In the genomic region with DNA sequence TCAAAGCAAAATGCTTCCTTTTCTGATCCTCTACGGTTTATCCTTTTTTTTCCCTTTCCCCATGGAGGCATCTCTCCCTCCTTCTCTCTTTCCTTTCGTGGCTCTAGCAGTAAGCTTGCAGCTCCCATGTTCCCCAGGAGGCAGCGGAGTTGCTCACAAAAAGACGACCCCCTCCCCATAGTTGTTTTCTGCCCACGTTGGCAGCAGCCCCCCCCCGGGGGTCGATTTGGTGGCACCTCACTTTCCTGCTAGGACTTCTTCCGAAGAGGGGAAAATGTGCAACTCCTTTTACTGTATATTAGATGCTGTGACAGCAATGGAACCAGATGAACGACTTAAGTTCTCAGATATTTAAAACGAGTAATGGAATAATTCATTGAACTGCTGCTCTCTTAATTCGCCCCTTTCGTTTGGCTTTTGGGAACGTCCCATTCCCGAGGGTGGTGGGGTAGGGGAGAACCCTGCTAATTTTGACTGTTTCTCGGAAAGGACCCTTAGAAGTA, we compare ENCODE assay signal across 8 cellular contexts. TPM values are rescaled to one million over a fixed set of nuclear protein-coding genes. Genes with fewer than 3 reads are reported as not detected.
DNase-seq lines count a peak whose midpoint lies in the region; ATAC-seq and TF ChIP-seq lines count a peak whose summit lies in the region.

No MANE protein-coding gene starts in this region.

- H3K27ac ChIP-seq in BLaER1 (peak overlapping the region; percentile 94), neuronal stem cell (replicated peaks; ENCODE audit: low read length) (peak overlapping the region; percentile 92)

- H3K4me2 ChIP-seq in BLaER1 (peak overlapping the region; percentile 95), neuronal stem cell (ENCODE audit: insufficient read depth, low read length, poor library complexity, severe bottlenecking) (peak overlapping the region; percentile 68)

- H4K8ac ChIP-seq in neuronal stem cell (ENCODE audit: low read depth, low read length), result no peak overlapping the region

- H3K9ac ChIP-seq in BLaER1 (peak overlapping the region; percentile 96), neuronal stem cell (ENCODE audit: low read depth, low read length, poor library complexity) (peak overlapping the region; percentile 91)

- H3K79me1 ChIP-seq in neuronal stem cell (ENCODE audit: low read depth, low read length), result peaks cover 2% of the 10 kb centered on the region

- H3K14ac ChIP-seq in neuronal stem cell (ENCODE audit: low read length), result no peak overlapping the region

- peak overlapping the region; percentile 91 for H3K4me3 ChIP-seq in BLaER1
- H3K4me3 ChIP-seq in foreskin fibroblast (ENCODE audit: low read depth in 1 of 2, low read length in 2 of 2), result peak overlapping the region; percentile 83 to 90
- H3K4me3 ChIP-seq in neuronal stem cell (ENCODE audit: low read length in 2 of 2), result peak overlapping the region; percentile 80 to 97

- no peak overlapping the region for H2BK12ac ChIP-seq in neuronal stem cell (ENCODE audit: low read length)

- peak overlapping the region; percentile 93 to 99 (median 94) for H3K4me3 Mint-ChIP-seq in IgD-negative memory B cell
- peak overlapping the region; percentile 97 for H3K4me3 Mint-ChIP-seq in activated CD8-positive, alpha-beta T cell treated with anti-CD3 and anti-CD28 coated beads for 36 hours

- H3K36me3 ChIP-seq in BLaER1, result peaks cover 19% of the 10 kb centered on the region; the same call in 1 of the 2 replicates
- peaks cover 0 to 3% of the 10 kb centered on the region in 2 donors for H3K36me3 ChIP-seq in neuronal stem cell (replicated peaks in 1 of 2; ENCODE audit: control insufficient read depth in 2 of 2, insufficient read depth in 2 of 2, low read length in 2 of 2)

- H3K18ac ChIP-seq in neuronal stem cell (ENCODE audit: low read length), result peak overlapping the region; percentile 84

- H3K27me3 Mint-ChIP-seq in IgD-negative memory B cell, result no peaks in the 10 kb centered on the region
- H3K27me3 Mint-ChIP-seq in activated CD8-positive, alpha-beta T cell treated with anti-CD3 and anti-CD28 coated beads for 36 hours, result peaks cover 3% of the 10 kb centered on the region

- H2AFZ ChIP-seq in neuronal stem cell (ENCODE audit: low read length), result peak overlapping the region; percentile 99

- POLR2A ChIA-PET in activated CD8-positive, alpha-beta T cell treated with anti-CD3 and anti-CD28 coated beads for 36 hours (lab: Charles Lee), result interaction anchor here (1.2 kb wide), 1 partner anchor 98 kb away, joined by 3 read pairs; no protein-coding TSS in a partner anchor

- no peak overlapping the region for H3K4ac ChIP-seq in neuronal stem cell (ENCODE audit: low read length)

- peak overlapping the region; percentile 72 for H2BK120ac ChIP-seq in neuronal stem cell (ENCODE audit: low read depth, low read length)

- peak overlapping the region; percentile 81 to 99 (median 90) for H3K27ac Mint-ChIP-seq in IgD-negative memory B cell
- H3K27ac Mint-ChIP-seq in activated CD8-positive, alpha-beta T cell treated with anti-CD3 and anti-CD28 coated beads for 36 hours, result peak overlapping the region; percentile 94

- no peak for TF ChIP-seq CTCF in activated CD8-positive, alpha-beta T cell treated with anti-CD3 and anti-CD28 coated beads for 36 hours (IDR thresholded peaks at IDR 0.05)
- TF ChIP-seq CTCF in foreskin fibroblast (IDR thresholded peaks at IDR 0.05; ENCODE audit: low read depth, low read length), result no peak

- H4K91ac ChIP-seq in neuronal stem cell (ENCODE audit: low read depth, low read length, poor library complexity), result no peak overlapping the region

- CTCF ChIA-PET in activated CD8-positive, alpha-beta T cell treated with anti-CD3 and anti-CD28 coated beads for 36 hours (lab: Charles Lee), result no interaction called here

- H3K9me3 Mint-ChIP-seq in IgD-negative memory B cell, result no peaks in the 10 kb centered on the region
- no peaks in the 10 kb centered on the region for H3K9me3 Mint-ChIP-seq in activated CD8-positive, alpha-beta T cell treated with anti-CD3 and anti-CD28 coated beads for 36 hours

- H3K27me3 ChIP-seq in BLaER1, result no peaks in the 10 kb centered on the region
- H3K27me3 ChIP-seq in neuronal stem cell (ENCODE audit: control insufficient read depth in 3 of 3, insufficient read depth in 3 of 3, low read depth in 1 of 3, low read length in 3 of 3), result no peaks in the 10 kb centered on the region

- H4K20me1 ChIP-seq in BLaER1, result peaks cover 53% of the 10 kb centered on the region

- intact Hi-C loops in activated CD8-positive, alpha-beta T cell treated with anti-CD3 and anti-CD28 coated beads for 36 hours (cut with micrococcal nuclease), result no loop called here

- WGBS in neuronal stem cell (ENCODE audit: extremely low coverage in 2 of 2, insufficient read length in 2 of 2, insufficient replicate concordance in 1 of 2), 2 donors, result no CpG with 5 or more reads among the region's 15 CpGs

- H3K4me1 ChIP-seq in BLaER1 (peaks cover 16% of the 10 kb centered on the region), neuronal stem cell (ENCODE audit: control insufficient read depth in 2 of 2, insufficient read depth in 1 of 2, low read depth in 1 of 2, low read length in 2 of 2) (no peaks in the 10 kb centered on the region)

- DNase-seq in activated CD8-positive, alpha-beta T cell treated with anti-CD3 and anti-CD28 coated beads for 36 hours, result peak; percentile 13
- peak in 1 of 2 donors; percentile 42 for DNase-seq in foreskin fibroblast
- DNase-seq in neuronal stem cell (ENCODE audit: low spot score), result peak; percentile 12
- DNase-seq in SIG-M5 treated with dmso at 0.1 percent for 504 hours (lab: John Stamatoyannopoulos, UW; ENCODE audit: unreplicated experiment), result no peak

- H2BK15ac ChIP-seq in neuronal stem cell (ENCODE audit: low read length), result no peak overlapping the region

- H3K9me3 ChIP-seq in BLaER1, result peaks cover 4% of the 10 kb centered on the region; the same call in 1 of the 2 replicates
- H3K9me3 ChIP-seq in neuronal stem cell (replicated peaks in 1 of 2; ENCODE audit: control insufficient read depth in 2 of 2, insufficient read depth in 1 of 2, low read depth in 1 of 2, low read length in 2 of 2), result peaks cover 0 to 6% of the 10 kb centered on the region in 2 donors

- no peaks in the 10 kb centered on the region for H3K36me3 Mint-ChIP-seq in IgD-negative memory B cell
- peaks cover 8% of the 10 kb centered on the region for H3K36me3 Mint-ChIP-seq in activated CD8-positive, alpha-beta T cell treated with anti-CD3 and anti-CD28 coated beads for 36 hours (ENCODE audit: low read depth)

- no peak overlapping the region for H3K23ac ChIP-seq in neuronal stem cell (ENCODE audit: low read depth, low read length, poor library complexity)

- H2BK5ac ChIP-seq in neuronal stem cell (ENCODE audit: low read length), result peak overlapping the region; percentile 93

- H2AK5ac ChIP-seq in neuronal stem cell (ENCODE audit: low read depth, low read length), result no peak overlapping the region

- peaks cover 33 to 37% (median 36%) of the 10 kb centered on the region in 3 donors for H3K4me1 Mint-ChIP-seq in IgD-negative memory B cell
- H3K4me1 Mint-ChIP-seq in activated CD8-positive, alpha-beta T cell treated with anti-CD3 and anti-CD28 coated beads for 36 hours (ENCODE audit: low read depth), result peaks cover 37% of the 10 kb centered on the region

- peak; percentile 0 for ATAC-seq in GM19025 (IDR thresholded peaks at IDR 0.05; ENCODE audit: low read depth, unreplicated experiment)
- no peak for ATAC-seq in activated CD8-positive, alpha-beta T cell treated with anti-CD3 and anti-CD28 coated beads for 36 hours
- no peak for ATAC-seq in HG02973 (IDR thresholded peaks at IDR 0.05; ENCODE audit: unreplicated experiment)

RNA-seq across cellular contexts. Expression of a gene that starts 0.8 kb away (rescaled TPM):
- polyA plus RNA-seq in IgD-negative memory B cell, result 172 TPM
- total RNA-seq in activated CD8-positive, alpha-beta T cell treated with anti-CD3 and anti-CD28 coated beads for 36 hours, result 100 to 1,000 TPM; 122 to 133 TPM
- 65.8 TPM for polyA plus RNA-seq in neuronal stem cell (2013, experiment 1 of 2)
- polyA plus RNA-seq in neuronal stem cell (2013, experiment 2 of 2), result 58.9 TPM
